ENCODE assay signal across 8 cellular contexts in the genomic region with DNA sequence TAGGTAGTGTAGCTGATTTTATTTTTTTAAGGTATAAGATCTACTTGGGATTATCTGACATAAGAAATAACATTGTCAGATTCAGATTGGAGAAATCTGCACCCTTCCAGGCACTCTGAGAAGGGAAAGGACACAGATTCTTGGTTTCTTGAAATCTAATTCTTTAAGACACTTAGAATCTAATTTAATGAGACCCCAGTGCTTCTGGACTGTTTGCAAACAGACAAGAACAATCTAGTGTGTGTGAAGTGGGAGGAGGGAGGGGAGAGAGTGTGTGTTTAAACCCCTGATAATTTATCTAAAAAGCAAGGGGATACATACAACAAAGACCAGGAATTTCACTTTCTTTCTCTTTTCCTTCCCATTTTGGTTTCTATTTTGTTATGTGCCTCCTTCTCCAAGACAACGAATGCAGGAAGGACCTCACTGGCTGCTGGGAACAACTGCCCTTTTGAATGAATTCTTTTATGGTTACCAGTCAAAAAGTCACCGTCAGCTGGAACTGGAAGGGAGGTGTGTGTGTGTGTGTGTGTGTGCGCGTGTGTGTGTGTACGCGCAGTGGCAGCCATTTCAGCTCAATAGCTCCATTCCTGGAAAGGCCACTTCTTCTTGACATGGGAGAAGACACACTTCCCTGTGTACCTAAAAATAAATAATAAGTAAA.
DNase-seq lines count a peak whose midpoint lies in the region; ATAC-seq and TF ChIP-seq lines count a peak whose summit lies in the region.

No MANE protein-coding gene starts in this region.

- H3K4me1 Mint-ChIP-seq in endodermal cell (peaks cover 63% of the 10 kb centered on the region), nephron progenitor cell (peaks cover 41% of the 10 kb centered on the region)

- no peaks in the 10 kb centered on the region for H3K27me3 Mint-ChIP-seq in endodermal cell (ENCODE audit: insufficient read depth)
- H3K27me3 Mint-ChIP-seq in nephron progenitor cell (ENCODE audit: low read depth, poor library complexity), result peaks cover 16% of the 10 kb centered on the region

- DNase-seq in CD1c-positive myeloid dendritic cell (ENCODE audit: extremely low spot score) (peak; percentile 50), NCI-H2107 treated with DMSO at 0.1 percent for 48 hours (lab: John Stamatoyannopoulos, UW; ENCODE audit: unreplicated experiment) (peak; percentile 53), endodermal cell (no peak), nephron progenitor cell (peak; percentile 25), D341Med (ENCODE audit: low spot score) (no peak), SW480 (ENCODE audit: low spot score) (no peak)

- TF ChIP-seq CTCF in endodermal cell (conservative IDR thresholded peaks at IDR 0.05) (no peak), nephron progenitor cell (IDR thresholded peaks at IDR 0.05) (no peak)

- ATAC-seq in HG03039 (IDR thresholded peaks at IDR 0.05; ENCODE audit: unreplicated experiment) (no peak), HG03457 (IDR thresholded peaks at IDR 0.05; ENCODE audit: unreplicated experiment) (no peak)

- no peaks in the 10 kb centered on the region for H3K36me3 Mint-ChIP-seq in endodermal cell (ENCODE audit: low read depth)
- H3K36me3 Mint-ChIP-seq in nephron progenitor cell (ENCODE audit: low read depth), result no peaks in the 10 kb centered on the region

- peak overlapping the region; percentile 73 for H3K4me3 ChIP-seq in endodermal cell (ENCODE audit: low read length)

- peaks cover 32% of the 10 kb centered on the region for H3K4me1 ChIP-seq in endodermal cell (ENCODE audit: control insufficient read depth, insufficient read depth, low read length)

- H3K9me3 Mint-ChIP-seq in endodermal cell, result no peaks in the 10 kb centered on the region
- H3K9me3 Mint-ChIP-seq in nephron progenitor cell, result no peaks in the 10 kb centered on the region

- no peaks in the 10 kb centered on the region for H3K27me3 ChIP-seq in endodermal cell (ENCODE audit: control insufficient read depth, insufficient read depth, low read length, poor library complexity, severe bottlenecking)

- H3K9me3 ChIP-seq in endodermal cell (ENCODE audit: control insufficient read depth, low read length), result no peaks in the 10 kb centered on the region

- WGBS in endodermal cell (ENCODE audit: insufficient coverage in 1 of 2, insufficient read length in 1 of 2), 2 experiments, result 17 to 34% methylated on average over 1 to 4 of the region's 6 CpGs

- H3K36me3 ChIP-seq in endodermal cell (ENCODE audit: control insufficient read depth, insufficient read depth, low read length), result no peaks in the 10 kb centered on the region

- H3K27ac Mint-ChIP-seq in endodermal cell (peak overlapping the region; percentile 91), nephron progenitor cell (peak overlapping the region; percentile 60)

- peak overlapping the region; percentile 60 for H3K27ac ChIP-seq in endodermal cell (ENCODE audit: low read depth, low read length)

- H3K4me3 Mint-ChIP-seq in endodermal cell (peak overlapping the region; percentile 44), nephron progenitor cell (peak overlapping the region; percentile 78)

- H3K9ac ChIP-seq in endodermal cell (ENCODE audit: extremely low read depth, low read length, poor library complexity, severe bottlenecking), result peak overlapping the region; percentile 27

Comparison
In these comparisons a context has a peak if more than half of its experiments do, and no peak if none do; other contexts are left out.
1. DNase-seq: peak in CD1c-positive myeloid dendritic cell (single experiment), NCI-H2107 treated with DMSO at 0.1 percent for 48 hours (single experiment) and nephron progenitor cell (single experiment); none in endodermal cell (single experiment), D341Med (single experiment) and SW480 (single experiment).